In genomic region chr19:15280915-15281683, GRCh38 we compare ENCODE assay signal across 8 cellular contexts. TPM values are rescaled to one million over a fixed set of nuclear protein-coding genes. Genes with fewer than 3 reads are reported as not detected.
DNase-seq lines count a peak whose midpoint lies in the region; ATAC-seq, FAIRE-seq and TF ChIP-seq lines count a peak whose summit lies in the region.

No MANE protein-coding gene starts in this region.

- H3K36me3 Mint-ChIP-seq in activated CD8-positive, alpha-beta T cell treated with anti-CD3 and anti-CD28 coated beads for 36 hours (ENCODE audit: low read depth) = peaks cover 1% of the 10 kb centered on the region
- H3K36me3 Mint-ChIP-seq in activated CD8-positive, alpha-beta T cell treated with anti-CD3 and anti-CD28 coated beads, Interleukin-2, amount 10 ng/mL, durations not matched to agents 7 days and 5 days (ENCODE audit: low read depth) = no peaks in the 10 kb centered on the region

- H3K27ac ChIP-seq in brain microvascular endothelial cell = peak overlapping the region; percentile 14
- peak overlapping the region; percentile 59 to 60 for H3K27ac ChIP-seq in kidney (ENCODE audit: low read depth in 2 of 2, low read length in 2 of 2)
- H3K27ac ChIP-seq in skeletal muscle tissue (ENCODE audit: low read depth, low read length) = peak overlapping the region; percentile 81

- peak overlapping the region; percentile 12 to 22 for H3K9ac ChIP-seq in kidney (ENCODE audit: low read length in 2 of 2)
- H3K9ac ChIP-seq in skeletal muscle tissue (ENCODE audit: low read depth in 1 of 3, low read length in 3 of 3) = peak overlapping the region; percentile 11 to 18 (median 14)

- peak overlapping the region; percentile 32 for H3K27ac Mint-ChIP-seq in activated CD8-positive, alpha-beta T cell treated with anti-CD3 and anti-CD28 coated beads for 36 hours
- H3K27ac Mint-ChIP-seq in activated CD8-positive, alpha-beta T cell treated with anti-CD3 and anti-CD28 coated beads, Interleukin-2, amount 10 ng/mL, durations not matched to agents 7 days and 5 days = no peak overlapping the region

- H3K4me3 Mint-ChIP-seq in activated CD8-positive, alpha-beta T cell treated with anti-CD3 and anti-CD28 coated beads for 36 hours = no peak overlapping the region
- no peak overlapping the region for H3K4me3 Mint-ChIP-seq in activated CD8-positive, alpha-beta T cell treated with anti-CD3 and anti-CD28 coated beads, Interleukin-2, amount 10 ng/mL, durations not matched to agents 7 days and 5 days

- H3K9me3 ChIP-seq in kidney (ENCODE audit: control insufficient read depth in 1 of 2, low read length in 2 of 2) (no peaks in the 10 kb centered on the region), skeletal muscle tissue (ENCODE audit: control insufficient read depth in 3 of 3, low read length in 3 of 3) (no peaks in the 10 kb centered on the region)

- H3K9me3 Mint-ChIP-seq in activated CD8-positive, alpha-beta T cell treated with anti-CD3 and anti-CD28 coated beads for 36 hours = no peaks in the 10 kb centered on the region
- H3K9me3 Mint-ChIP-seq in activated CD8-positive, alpha-beta T cell treated with anti-CD3 and anti-CD28 coated beads, Interleukin-2, amount 10 ng/mL, durations not matched to agents 7 days and 5 days (ENCODE audit: insufficient read depth) = no peaks in the 10 kb centered on the region

- H3K27me3 ChIP-seq in brain microvascular endothelial cell (replicated peaks) (no peaks in the 10 kb centered on the region), skeletal muscle tissue (ENCODE audit: control insufficient read depth in 3 of 3, insufficient read depth in 3 of 3, low read length in 3 of 3) (no peaks in the 10 kb centered on the region)

- DNase-seq in activated CD8-positive, alpha-beta T cell treated with anti-CD3 and anti-CD28 coated beads for 36 hours = no peak
- no peak for DNase-seq in activated CD8-positive, alpha-beta T cell treated with anti-CD3 and anti-CD28 coated beads, Interleukin-2, amount 10 ng/mL, durations not matched to agents 7 days and 5 days
- peak; percentile 68 to 88 for DNase-seq in NCI-H446 (lab: John Stamatoyannopoulos, UW)
- peak; percentile 69 for DNase-seq in brain microvascular endothelial cell
- peak; percentile 91 for DNase-seq in kidney

- no peak for ATAC-seq in activated CD8-positive, alpha-beta T cell treated with anti-CD3 and anti-CD28 coated beads for 36 hours
- ATAC-seq in activated CD8-positive, alpha-beta T cell treated with anti-CD3 and anti-CD28 coated beads, Interleukin-2, amount 10 ng/mL, durations not matched to agents 7 days and 5 days = no peak
- no peak for ATAC-seq in activated CD4-positive, CD25-positive, alpha-beta regulatory T cell treated with anti-CD3 and anti-CD28 coated beads, Interleukin-2, amount 50 U/mL, for 24 hours
- no peak for ATAC-seq in HG03565 (IDR thresholded peaks at IDR 0.05; ENCODE audit: unreplicated experiment)

- POLR2A ChIA-PET in activated CD8-positive, alpha-beta T cell treated with anti-CD3 and anti-CD28 coated beads for 36 hours (lab: Charles Lee) = no interaction called here
- POLR2A ChIA-PET in activated CD8-positive, alpha-beta T cell treated with anti-CD3 and anti-CD28 coated beads, Interleukin-2, amount 10 ng/mL, durations not matched to agents 7 days and 5 days (lab: Charles Lee) = interaction anchor here (0.6 kb wide), 1 partner anchor 40 kb away, joined by 4 read pairs; no protein-coding TSS in a partner anchor

- H3K4me3 ChIP-seq in brain microvascular endothelial cell (ENCODE audit: low read depth, low read length) = no peak overlapping the region
- peak overlapping the region in 1 of 2 donors; percentile 25 for H3K4me3 ChIP-seq in kidney (ENCODE audit: low read length in 2 of 2)
- peak overlapping the region; percentile 0 to 36 (median 15) for H3K4me3 ChIP-seq in skeletal muscle tissue (ENCODE audit: low read length in 3 of 3)

- no peak for FAIRE-seq in kidney (lab: Jason Lieb, UNC)

- H3K36me3 ChIP-seq in brain microvascular endothelial cell (replicated peaks) (no peaks in the 10 kb centered on the region), kidney (ENCODE audit: control insufficient read depth in 1 of 2, insufficient read depth in 2 of 2, low read length in 2 of 2) (no peaks in the 10 kb centered on the region), skeletal muscle tissue (ENCODE audit: control insufficient read depth in 3 of 3, insufficient read depth in 3 of 3, low read length in 3 of 3) (no peaks in the 10 kb centered on the region)

- in situ Hi-C loops in brain microvascular endothelial cell (cut with HindIII; ENCODE audit: low pct_ligation_motif_present, low sequenced_read_pairs) = no loop called here

- no peak for TF ChIP-seq CTCF in activated CD8-positive, alpha-beta T cell treated with anti-CD3 and anti-CD28 coated beads for 36 hours (IDR thresholded peaks at IDR 0.05)
- TF ChIP-seq CTCF in brain microvascular endothelial cell (IDR thresholded peaks at IDR 0.05; ENCODE audit: low read depth, low read length, missing control alignments) = peak; percentile 56
- TF ChIP-seq CTCF in kidney (IDR thresholded peaks at IDR 0.05; ENCODE audit: borderline replicate concordance, extremely low read depth, insufficient read depth) = no peak

- H3K4me1 Mint-ChIP-seq in activated CD8-positive, alpha-beta T cell treated with anti-CD3 and anti-CD28 coated beads for 36 hours (ENCODE audit: low read depth) = peaks cover 88% of the 10 kb centered on the region
- peaks cover 64% of the 10 kb centered on the region for H3K4me1 Mint-ChIP-seq in activated CD8-positive, alpha-beta T cell treated with anti-CD3 and anti-CD28 coated beads, Interleukin-2, amount 10 ng/mL, durations not matched to agents 7 days and 5 days (ENCODE audit: low read depth)

- intact Hi-C loops in activated CD8-positive, alpha-beta T cell treated with anti-CD3 and anti-CD28 coated beads for 36 hours (cut with micrococcal nuclease) = no loop called here
- intact Hi-C loops in kidney (cut with DNase I) = no loop called here

- no peaks in the 10 kb centered on the region for H3K27me3 Mint-ChIP-seq in activated CD8-positive, alpha-beta T cell treated with anti-CD3 and anti-CD28 coated beads for 36 hours
- H3K27me3 Mint-ChIP-seq in activated CD8-positive, alpha-beta T cell treated with anti-CD3 and anti-CD28 coated beads, Interleukin-2, amount 10 ng/mL, durations not matched to agents 7 days and 5 days (ENCODE audit: low read depth) = no peaks in the 10 kb centered on the region

- H3K4me1 ChIP-seq in kidney (ENCODE audit: control insufficient read depth in 1 of 2, insufficient read depth in 1 of 2, low read depth in 1 of 2, low read length in 2 of 2) = peaks cover 61 to 66% of the 10 kb centered on the region in 2 donors
- peaks cover 87 to 93% (median 88%) of the 10 kb centered on the region in 3 donors for H3K4me1 ChIP-seq in skeletal muscle tissue (ENCODE audit: control insufficient read depth in 3 of 3, insufficient read depth in 3 of 3, low read length in 3 of 3)

- CTCF ChIA-PET in activated CD8-positive, alpha-beta T cell treated with anti-CD3 and anti-CD28 coated beads for 36 hours (lab: Charles Lee) = interaction anchor here (1.1 to 2.5 kb wide), 2 partner anchors 23 to 44 kb away, joined by 3 to 6 read pairs; no protein-coding TSS in a partner anchor
- CTCF ChIA-PET in activated CD8-positive, alpha-beta T cell treated with anti-CD3 and anti-CD28 coated beads, Interleukin-2, amount 10 ng/mL, durations not matched to agents 7 days and 5 days (lab: Charles Lee) = no interaction called here

RNA-seq across cellular contexts. Expression of gene EPHX3, which starts 48.9 kb away (rescaled TPM):
- total RNA-seq in activated CD8-positive, alpha-beta T cell treated with anti-CD3 and anti-CD28 coated beads for 36 hours = not detected
- under 1 TPM; 0.21 to 0.29 TPM for total RNA-seq in activated CD8-positive, alpha-beta T cell treated with anti-CD3 and anti-CD28 coated beads, Interleukin-2, amount 10 ng/mL, durations not matched to agents 7 days and 5 days
- total RNA-seq in kidney (2.0 TPM), skeletal muscle tissue (not detected)
- polyA plus RNA-seq in kidney (ENCODE audit: insufficient read depth, low read depth, low replicate concordance) = 3.5 TPM

RNA-seq across cellular contexts. Expression of gene BRD4, which starts 51.2 kb away (rescaled TPM):
- 10 to 100 TPM; 94.3 to 99.6 TPM for total RNA-seq in activated CD8-positive, alpha-beta T cell treated with anti-CD3 and anti-CD28 coated beads for 36 hours
- total RNA-seq in activated CD8-positive, alpha-beta T cell treated with anti-CD3 and anti-CD28 coated beads, Interleukin-2, amount 10 ng/mL, durations not matched to agents 7 days and 5 days = 100 to 1,000 TPM; 102 to 108 TPM
- total RNA-seq in kidney = 107 TPM
- polyA plus RNA-seq in kidney (ENCODE audit: insufficient read depth, low read depth, low replicate concordance) = 14.3 TPM
- total RNA-seq in skeletal muscle tissue = 9.4 TPM

Comparison
In these comparisons a context has a peak if more than half of its experiments do, and no peak if none do; other contexts are left out.
1. DNase-seq: peak in NCI-H446 (2 of 2), brain microvascular endothelial cell (single experiment) and kidney (single experiment); none in activated CD8-positive, alpha-beta T cell treated with anti-CD3 and anti-CD28 coated beads for 36 hours (single experiment) and activated CD8-positive, alpha-beta T cell treated with anti-CD3 and anti-CD28 coated beads, Interleukin-2, amount 10 ng/mL, durations not matched to agents 7 days and 5 days (single experiment).
2. H3K27ac ChIP-seq: peak in every context shown above with its lines; median percentile 81 in skeletal muscle tissue; 60 in kidney; 14 in brain microvascular endothelial cell.